In genomic region chr15:63362196-63362595, GRCh38 we compare ENCODE assay signal across 1 cellular context.
TF ChIP-seq lines count a peak whose summit lies in the region.

No MANE protein-coding gene starts in this region.

TF ChIP-seq in K562, 482 proteins besides CTCF, POLR2A, EP300 and RAD21 (continued from another document and continues in another):
- TF ChIP-seq, protein P1, sequence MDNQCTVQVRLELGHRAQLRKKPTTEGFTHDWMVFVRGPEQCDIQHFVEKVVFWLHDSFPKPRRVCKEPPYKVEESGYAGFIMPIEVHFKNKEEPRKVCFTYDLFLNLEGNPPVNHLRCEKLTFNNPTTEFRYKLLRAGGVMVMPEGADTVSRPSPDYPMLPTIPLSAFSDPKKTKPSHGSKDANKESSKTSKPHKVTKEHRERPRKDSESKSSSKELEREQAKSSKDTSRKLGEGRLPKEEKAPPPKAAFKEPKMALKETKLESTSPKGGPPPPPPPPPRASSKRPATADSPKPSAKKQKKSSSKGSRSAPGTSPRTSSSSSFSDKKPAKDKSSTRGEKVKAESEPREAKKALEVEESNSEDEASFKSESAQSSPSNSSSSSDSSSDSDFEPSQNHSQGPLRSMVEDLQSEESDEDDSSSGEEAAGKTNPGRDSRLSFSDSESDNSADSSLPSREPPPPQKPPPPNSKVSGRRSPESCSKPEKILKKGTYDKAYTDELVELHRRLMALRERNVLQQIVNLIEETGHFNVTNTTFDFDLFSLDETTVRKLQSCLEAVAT (IDR thresholded peaks at IDR 0.05): no peak
- TF ChIP-seq BRCA1 (IDR thresholded peaks at IDR 0.05): no peak
- no peak for TF ChIP-seq BRCA1 (CRISPR knock-in tag; IDR thresholded peaks at IDR 0.05)
- TF ChIP-seq FIP1L1 (IDR thresholded peaks at IDR 0.05; ENCODE audit: low read depth, low read length, poor library complexity, severe bottlenecking): no peak
- TF ChIP-seq, protein P2, sequence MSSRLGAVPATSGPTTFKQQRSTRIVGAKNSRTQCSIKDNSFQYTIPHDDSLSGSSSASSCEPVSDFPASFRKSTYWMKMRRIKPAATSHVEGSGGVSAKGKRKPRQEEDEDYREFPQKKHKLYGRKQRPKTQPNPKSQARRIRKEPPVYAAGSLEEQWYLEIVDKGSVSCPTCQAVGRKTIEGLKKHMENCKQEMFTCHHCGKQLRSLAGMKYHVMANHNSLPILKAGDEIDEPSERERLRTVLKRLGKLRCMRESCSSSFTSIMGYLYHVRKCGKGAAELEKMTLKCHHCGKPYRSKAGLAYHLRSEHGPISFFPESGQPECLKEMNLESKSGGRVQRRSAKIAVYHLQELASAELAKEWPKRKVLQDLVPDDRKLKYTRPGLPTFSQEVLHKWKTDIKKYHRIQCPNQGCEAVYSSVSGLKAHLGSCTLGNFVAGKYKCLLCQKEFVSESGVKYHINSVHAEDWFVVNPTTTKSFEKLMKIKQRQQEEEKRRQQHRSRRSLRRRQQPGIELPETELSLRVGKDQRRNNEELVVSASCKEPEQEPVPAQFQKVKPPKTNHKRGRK (tag; IDR thresholded peaks at IDR 0.05): no peak
- TF ChIP-seq CAMTA2 (CRISPR knock-in tag; conservative IDR thresholded peaks at IDR 0.05): no peak
- no peak for TF ChIP-seq SAFB (IDR thresholded peaks at IDR 0.05; ENCODE audit: borderline replicate concordance, low read depth, low read length)
- peak; percentile 43 for TF ChIP-seq MYC (IDR thresholded peaks at IDR 0.05; ENCODE audit: low read depth, low read length)
- TF ChIP-seq MYC (CRISPR knock-in tag; IDR thresholded peaks at IDR 0.05; ENCODE audit: borderline replicate concordance, low read depth): no peak
- TF ChIP-seq, protein P3, sequence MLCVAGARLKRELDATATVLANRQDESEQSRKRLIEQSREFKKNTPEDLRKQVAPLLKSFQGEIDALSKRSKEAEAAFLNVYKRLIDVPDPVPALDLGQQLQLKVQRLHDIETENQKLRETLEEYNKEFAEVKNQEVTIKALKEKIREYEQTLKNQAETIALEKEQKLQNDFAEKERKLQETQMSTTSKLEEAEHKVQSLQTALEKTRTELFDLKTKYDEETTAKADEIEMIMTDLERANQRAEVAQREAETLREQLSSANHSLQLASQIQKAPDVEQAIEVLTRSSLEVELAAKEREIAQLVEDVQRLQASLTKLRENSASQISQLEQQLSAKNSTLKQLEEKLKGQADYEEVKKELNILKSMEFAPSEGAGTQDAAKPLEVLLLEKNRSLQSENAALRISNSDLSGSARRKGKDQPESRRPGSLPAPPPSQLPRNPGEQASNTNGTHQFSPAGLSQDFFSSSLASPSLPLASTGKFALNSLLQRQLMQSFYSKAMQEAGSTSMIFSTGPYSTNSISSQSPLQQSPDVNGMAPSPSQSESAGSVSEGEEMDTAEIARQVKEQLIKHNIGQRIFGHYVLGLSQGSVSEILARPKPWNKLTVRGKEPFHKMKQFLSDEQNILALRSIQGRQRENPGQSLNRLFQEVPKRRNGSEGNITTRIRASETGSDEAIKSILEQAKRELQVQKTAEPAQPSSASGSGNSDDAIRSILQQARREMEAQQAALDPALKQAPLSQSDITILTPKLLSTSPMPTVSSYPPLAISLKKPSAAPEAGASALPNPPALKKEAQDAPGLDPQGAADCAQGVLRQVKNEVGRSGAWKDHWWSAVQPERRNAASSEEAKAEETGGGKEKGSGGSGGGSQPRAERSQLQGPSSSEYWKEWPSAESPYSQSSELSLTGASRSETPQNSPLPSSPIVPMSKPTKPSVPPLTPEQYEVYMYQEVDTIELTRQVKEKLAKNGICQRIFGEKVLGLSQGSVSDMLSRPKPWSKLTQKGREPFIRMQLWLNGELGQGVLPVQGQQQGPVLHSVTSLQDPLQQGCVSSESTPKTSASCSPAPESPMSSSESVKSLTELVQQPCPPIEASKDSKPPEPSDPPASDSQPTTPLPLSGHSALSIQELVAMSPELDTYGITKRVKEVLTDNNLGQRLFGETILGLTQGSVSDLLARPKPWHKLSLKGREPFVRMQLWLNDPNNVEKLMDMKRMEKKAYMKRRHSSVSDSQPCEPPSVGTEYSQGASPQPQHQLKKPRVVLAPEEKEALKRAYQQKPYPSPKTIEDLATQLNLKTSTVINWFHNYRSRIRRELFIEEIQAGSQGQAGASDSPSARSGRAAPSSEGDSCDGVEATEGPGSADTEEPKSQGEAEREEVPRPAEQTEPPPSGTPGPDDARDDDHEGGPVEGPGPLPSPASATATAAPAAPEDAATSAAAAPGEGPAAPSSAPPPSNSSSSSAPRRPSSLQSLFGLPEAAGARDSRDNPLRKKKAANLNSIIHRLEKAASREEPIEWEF (CRISPR knock-in tag; IDR thresholded peaks at IDR 0.05): no peak
- TF ChIP-seq, protein P4, sequence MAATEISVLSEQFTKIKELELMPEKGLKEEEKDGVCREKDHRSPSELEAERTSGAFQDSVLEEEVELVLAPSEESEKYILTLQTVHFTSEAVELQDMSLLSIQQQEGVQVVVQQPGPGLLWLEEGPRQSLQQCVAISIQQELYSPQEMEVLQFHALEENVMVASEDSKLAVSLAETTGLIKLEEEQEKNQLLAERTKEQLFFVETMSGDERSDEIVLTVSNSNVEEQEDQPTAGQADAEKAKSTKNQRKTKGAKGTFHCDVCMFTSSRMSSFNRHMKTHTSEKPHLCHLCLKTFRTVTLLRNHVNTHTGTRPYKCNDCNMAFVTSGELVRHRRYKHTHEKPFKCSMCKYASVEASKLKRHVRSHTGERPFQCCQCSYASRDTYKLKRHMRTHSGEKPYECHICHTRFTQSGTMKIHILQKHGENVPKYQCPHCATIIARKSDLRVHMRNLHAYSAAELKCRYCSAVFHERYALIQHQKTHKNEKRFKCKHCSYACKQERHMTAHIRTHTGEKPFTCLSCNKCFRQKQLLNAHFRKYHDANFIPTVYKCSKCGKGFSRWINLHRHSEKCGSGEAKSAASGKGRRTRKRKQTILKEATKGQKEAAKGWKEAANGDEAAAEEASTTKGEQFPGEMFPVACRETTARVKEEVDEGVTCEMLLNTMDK (IDR thresholded peaks at IDR 0.05; ENCODE audit: borderline replicate concordance, insufficient read depth, low read depth, low read length, poor library complexity, severe bottlenecking): no peak
- 0 out of 2 replicates have a peak, but pooled peaks have one; percentile 22 for TF ChIP-seq LEF1 (IDR thresholded peaks at IDR 0.05)
- TF ChIP-seq ZNF316 (IDR thresholded peaks at IDR 0.05): no peak
- TF ChIP-seq ZNF347 (CRISPR knock-in tag; IDR thresholded peaks at IDR 0.05; ENCODE audit: low read depth): no peak
- no peak for TF ChIP-seq FUS (optimal IDR thresholded peaks at IDR 0.05; ENCODE audit: low read depth, low read length)
- no peak for TF ChIP-seq ZBTB1 (CRISPR knock-in tag; IDR thresholded peaks at IDR 0.05; ENCODE audit: borderline replicate concordance, low read depth)
- no peak for TF ChIP-seq HMG20B (CRISPR knock-in tag; IDR thresholded peaks at IDR 0.05)
- TF ChIP-seq NKRF (IDR thresholded peaks at IDR 0.05; ENCODE audit: borderline replicate concordance): no peak
- TF ChIP-seq ZC3H11A (IDR thresholded peaks at IDR 0.05; ENCODE audit: low read depth, low read length): no peak
- TF ChIP-seq, protein P5, sequence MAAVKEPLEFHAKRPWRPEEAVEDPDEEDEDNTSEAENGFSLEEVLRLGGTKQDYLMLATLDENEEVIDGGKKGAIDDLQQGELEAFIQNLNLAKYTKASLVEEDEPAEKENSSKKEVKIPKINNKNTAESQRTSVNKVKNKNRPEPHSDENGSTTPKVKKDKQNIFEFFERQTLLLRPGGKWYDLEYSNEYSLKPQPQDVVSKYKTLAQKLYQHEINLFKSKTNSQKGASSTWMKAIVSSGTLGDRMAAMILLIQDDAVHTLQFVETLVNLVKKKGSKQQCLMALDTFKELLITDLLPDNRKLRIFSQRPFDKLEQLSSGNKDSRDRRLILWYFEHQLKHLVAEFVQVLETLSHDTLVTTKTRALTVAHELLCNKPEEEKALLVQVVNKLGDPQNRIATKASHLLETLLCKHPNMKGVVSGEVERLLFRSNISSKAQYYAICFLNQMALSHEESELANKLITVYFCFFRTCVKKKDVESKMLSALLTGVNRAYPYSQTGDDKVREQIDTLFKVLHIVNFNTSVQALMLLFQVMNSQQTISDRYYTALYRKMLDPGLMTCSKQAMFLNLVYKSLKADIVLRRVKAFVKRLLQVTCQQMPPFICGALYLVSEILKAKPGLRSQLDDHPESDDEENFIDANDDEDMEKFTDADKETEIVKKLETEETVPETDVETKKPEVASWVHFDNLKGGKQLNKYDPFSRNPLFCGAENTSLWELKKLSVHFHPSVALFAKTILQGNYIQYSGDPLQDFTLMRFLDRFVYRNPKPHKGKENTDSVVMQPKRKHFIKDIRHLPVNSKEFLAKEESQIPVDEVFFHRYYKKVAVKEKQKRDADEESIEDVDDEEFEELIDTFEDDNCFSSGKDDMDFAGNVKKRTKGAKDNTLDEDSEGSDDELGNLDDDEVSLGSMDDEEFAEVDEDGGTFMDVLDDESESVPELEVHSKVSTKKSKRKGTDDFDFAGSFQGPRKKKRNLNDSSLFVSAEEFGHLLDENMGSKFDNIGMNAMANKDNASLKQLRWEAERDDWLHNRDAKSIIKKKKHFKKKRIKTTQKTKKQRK (IDR thresholded peaks at IDR 0.05; ENCODE audit: borderline replicate concordance, low read depth, low read length): no peak
- peak; percentile 34 for TF ChIP-seq FOSL1 (tag; conservative IDR thresholded peaks at IDR 0.05)
- TF ChIP-seq ZNF282 (CRISPR knock-in tag; IDR thresholded peaks at IDR 0.05): no peak
- TF ChIP-seq ELK3 (CRISPR knock-in tag; IDR thresholded peaks at IDR 0.05): no peak
- no peak for TF ChIP-seq EZH2 (IDR thresholded peaks at IDR 0.05; ENCODE audit: borderline replicate concordance, low read depth, low read length)
- TF ChIP-seq U2AF2 (optimal IDR thresholded peaks at IDR 0.05; ENCODE audit: low read depth, low read length): no peak
- TF ChIP-seq SIRT6 (IDR thresholded peaks at IDR 0.05; ENCODE audit: low read depth, low read length): no peak
- no peak for TF ChIP-seq ETS1 (conservative IDR thresholded peaks at IDR 0.05; ENCODE audit: control insufficient read depth, low read depth, low read length)
- peak in 1 of 2 experiments; percentile 94 for TF ChIP-seq NCOA2 (IDR thresholded peaks at IDR 0.05; ENCODE audit: partially characterized antibody in 2 of 2)
- TF ChIP-seq ZBTB7A (IDR thresholded peaks at IDR 0.05; ENCODE audit: borderline replicate concordance, control insufficient read depth, low read depth, low read length): no peak
- TF ChIP-seq HNRNPLL (IDR thresholded peaks at IDR 0.05; ENCODE audit: low read depth, low read length, poor library complexity, severe bottlenecking): no peak
- no peak for TF ChIP-seq THRAP3 (IDR thresholded peaks at IDR 0.05; ENCODE audit: borderline replicate concordance)
- TF ChIP-seq, protein P6, sequence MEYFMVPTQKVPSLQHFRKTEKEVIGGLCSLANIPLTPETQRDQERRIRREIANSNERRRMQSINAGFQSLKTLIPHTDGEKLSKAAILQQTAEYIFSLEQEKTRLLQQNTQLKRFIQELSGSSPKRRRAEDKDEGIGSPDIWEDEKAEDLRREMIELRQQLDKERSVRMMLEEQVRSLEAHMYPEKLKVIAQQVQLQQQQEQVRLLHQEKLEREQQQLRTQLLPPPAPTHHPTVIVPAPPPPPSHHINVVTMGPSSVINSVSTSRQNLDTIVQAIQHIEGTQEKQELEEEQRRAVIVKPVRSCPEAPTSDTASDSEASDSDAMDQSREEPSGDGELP (CRISPR knock-in tag; IDR thresholded peaks at IDR 0.05; ENCODE audit: borderline replicate concordance): peak; percentile 28; the same call in 1 of the 2 replicates
- 0 out of 4 replicates have a peak, but pooled peaks of 1 of the 2 experiments have one; percentile 21 for TF ChIP-seq MAZ (CRISPR knock-in tag; conservative IDR thresholded peaks at IDR 0.05 in 1 of 2, IDR thresholded peaks at IDR 0.05 in 1 of 2)
- TF ChIP-seq NFIX (CRISPR knock-in tag; IDR thresholded peaks at IDR 0.05; ENCODE audit: low read depth): peak; percentile 49; the same call in 1 of the 2 replicates
- TF ChIP-seq PML (IDR thresholded peaks at IDR 0.05; ENCODE audit: low read length): no peak
- no peak for TF ChIP-seq ZBTB49 (CRISPR knock-in tag; IDR thresholded peaks at IDR 0.05; ENCODE audit: borderline replicate concordance)
- TF ChIP-seq NELFE (IDR thresholded peaks at IDR 0.05; ENCODE audit: insufficient read depth, insufficient read length): no peak
